1 cellular context compared by ENCODE assay signal in genomic region chr2:233084488-233084887, GRCh38.
TF ChIP-seq lines count a peak whose summit lies in the region.

No MANE protein-coding gene starts in this region.

TF ChIP-seq in GM12878, 131 proteins besides CTCF, POLR2A, EP300 and RAD21 (continued from another document):
- no peak for TF ChIP-seq PBX3 (IDR thresholded peaks at IDR 0.05; ENCODE audit: insufficient replicate concordance, low read depth, low read length)
- TF ChIP-seq BCL3 (IDR thresholded peaks at IDR 0.05; ENCODE audit: borderline replicate concordance, insufficient read depth, low read depth, low read length, poor library complexity, severe bottlenecking) = peak; percentile 26
- TF ChIP-seq CHD1 (IDR thresholded peaks at IDR 0.05; ENCODE audit: low read depth, low read length) = 0 out of 2 replicates have a peak, but pooled peaks have one; percentile 69
- 0 out of 2 replicates have a peak, but pooled peaks have one; percentile 33 for TF ChIP-seq WRNIP1 (IDR thresholded peaks at IDR 0.05; ENCODE audit: borderline replicate concordance, low read depth, low read length)
- TF ChIP-seq EGR1 (IDR thresholded peaks at IDR 0.05; ENCODE audit: borderline replicate concordance in 1 of 2, low read depth in 2 of 2, low read length in 2 of 2) = no peak
- no peak for TF ChIP-seq SUPT20H (IDR thresholded peaks at IDR 0.05; ENCODE audit: borderline replicate concordance, control insufficient read depth, low read depth, low read length)
- no peak for TF ChIP-seq E4F1 (IDR thresholded peaks at IDR 0.05; ENCODE audit: borderline replicate concordance, partially characterized antibody)
- peak; percentile 19 for TF ChIP-seq RELA (IDR thresholded peaks at IDR 0.05; ENCODE audit: borderline replicate concordance, partially characterized antibody)
- TF ChIP-seq SUZ12 (IDR thresholded peaks at IDR 0.05; ENCODE audit: unreplicated experiment) = no peak
- no peak for TF ChIP-seq ATF3 (IDR thresholded peaks at IDR 0.05; ENCODE audit: borderline replicate concordance, extremely low read depth, low read depth, low read length)
- 0 out of 2 replicates have a peak, but pooled peaks have one; percentile 5 for TF ChIP-seq ASH2L (IDR thresholded peaks at IDR 0.05; ENCODE audit: borderline replicate concordance, low read depth)
- TF ChIP-seq DPF2 (IDR thresholded peaks at IDR 0.05) = 0 out of 2 replicates have a peak, but pooled peaks have one; percentile 50
- peak; percentile 31; the same call in 1 of the 2 replicates for TF ChIP-seq ZBED1 (IDR thresholded peaks at IDR 0.05; ENCODE audit: borderline replicate concordance)
- peak; percentile 59 for TF ChIP-seq IKZF1 (conservative IDR thresholded peaks at IDR 0.05)
- TF ChIP-seq FOXM1 (IDR thresholded peaks at IDR 0.05; ENCODE audit: low read depth, low read length) = no peak
- 0 out of 2 replicates have a peak, but pooled peaks have one; percentile 33 for TF ChIP-seq JUNB (IDR thresholded peaks at IDR 0.05)
- peak; percentile 76 for TF ChIP-seq CREM (IDR thresholded peaks at IDR 0.05; ENCODE audit: low read depth)
- no peak for TF ChIP-seq BMI1 (IDR thresholded peaks at IDR 0.05; ENCODE audit: borderline replicate concordance)
- no peak for TF ChIP-seq ZNF274 (IDR thresholded peaks at IDR 0.05; ENCODE audit: insufficient read depth, insufficient read length)
